11 cellular contexts compared by ENCODE assay signal in the genomic region with DNA sequence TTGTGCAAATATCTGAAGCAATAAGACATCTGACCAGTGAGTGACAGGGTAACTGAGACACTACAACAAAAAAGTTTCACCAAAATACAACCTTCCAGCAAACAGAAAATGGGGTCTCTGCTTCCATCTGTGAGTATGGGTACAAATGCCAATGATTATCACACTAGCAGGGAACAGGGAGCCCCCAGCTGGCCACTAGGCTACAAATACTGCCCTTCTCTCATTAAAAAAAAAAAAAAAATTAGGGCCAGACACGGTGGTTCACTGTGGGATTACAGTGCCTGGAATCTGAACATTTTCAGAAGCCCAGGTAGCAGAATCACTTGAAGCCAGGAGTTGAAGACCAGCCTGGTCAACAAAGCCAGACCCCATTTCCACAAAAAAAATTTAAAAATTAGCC. TPM values are rescaled to one million over a fixed set of nuclear protein-coding genes. Genes with fewer than 3 reads are reported as not detected.
A peak's percentile ranks its signal among the peaks of the same experiment; 100 is the strongest.
DNase-seq lines count a peak whose midpoint lies in the region; TF ChIP-seq lines count a peak whose summit lies in the region.
"Had no signal": no experiment of that assay in that cellular context is flagged by ENCODE, and none has a peak within 500 bp of the region (broad histone marks: within the 10 kb centered on the region; RNA-seq: fewer than 3 reads in every experiment).

No MANE protein-coding gene starts in this region.

- no peaks in the 10 kb centered on the region for H3K36me3 ChIP-seq in A673 (ENCODE audit: insufficient read depth, low read length, poor library complexity, severe bottlenecking)
- no peaks in the 10 kb centered on the region for H3K36me3 ChIP-seq in H7 (replicated peaks; ENCODE audit: control insufficient read depth, insufficient read depth, low read length)
- no peaks in the 10 kb centered on the region for H3K36me3 ChIP-seq in PC-9 (ENCODE audit: low read depth)

- H3K79me2 ChIP-seq in PC-9 (ENCODE audit: low read depth) = no peaks in the 10 kb centered on the region

- no peaks in the 10 kb centered on the region for H3K9me2 ChIP-seq in PC-9 (ENCODE audit: insufficient read depth)

- H3K4me3 ChIP-seq in A673 (ENCODE audit: low read depth, low read length, poor library complexity, severe bottlenecking) (no peak overlapping the region), H7 (ENCODE audit: insufficient read depth, low read depth, low read length) (no peak overlapping the region), PC-9 (no peak overlapping the region)
- H3K4me3 ChIP-seq: testis had no signal

- intact Hi-C loops in A673 (cut with micrococcal nuclease; ENCODE audit: unreplicated experiment) = no loop called here
- intact Hi-C loops in PC-9 (cut with micrococcal nuclease; ENCODE audit: unreplicated experiment) = no loop called here

- BruUV-seq in A673 (replicated peaks; lab: Mats Ljungman, UMichigan) = no TSS peak
- BruUV-seq in PC-9 (replicated peaks; lab: Mats Ljungman, UMichigan) = no TSS peak

- H3K27me3 ChIP-seq in A673 (replicated peaks; ENCODE audit: insufficient read depth, low read depth, low read length, poor library complexity) (no peaks in the 10 kb centered on the region), H7 (ENCODE audit: control insufficient read depth, insufficient read depth, low read length) (no peaks in the 10 kb centered on the region), PC-9 (ENCODE audit: insufficient read depth, low read depth) (no peaks in the 10 kb centered on the region)
- H3K27me3 ChIP-seq: testis had no signal

- in situ Hi-C loops in G401 (cut with HindIII; ENCODE audit: low sequenced_read_pairs) = no loop called here

- no peak for DNase-seq in A673 (ENCODE audit: low spot score)
- DNase-seq in H7 = peak; percentile 52
- DNase-seq in PC-9 = no peak
- peak; percentile 10 for DNase-seq in fibroblast of peridontal ligament (ENCODE audit: extremely low read depth)
- DNase-seq in nephron progenitor cell = no peak
- DNase-seq in G401 (ENCODE audit: low spot score) = no peak
- no peak for DNase-seq in activated CD4-positive, alpha-beta T cell treated with anti-CD3 and anti-CD28 coated beads, Interleukin-2, amount 50 U/mL, for 48 hours
- no peak for DNase-seq in kidney tubule cell (ENCODE audit: low spot score)
- DNase-seq: activated T-cell treated with anti-CD3 and anti-CD28 coated beads, Interleukin-2, amount 50 U/mL, for 72 hours; NCI-H446; testis had no signal

- H3K27ac ChIP-seq in A673 (ENCODE audit: low read depth, low read length, poor library complexity, severe bottlenecking) (no peak overlapping the region), PC-9 (no peak overlapping the region)
- H3K27ac ChIP-seq: testis had no signal

- H3K4me3 Mint-ChIP-seq in nephron progenitor cell = no peak overlapping the region
- H3K4me3 Mint-ChIP-seq: activated T-cell treated with anti-CD3 and anti-CD28 coated beads, Interleukin-2, amount 50 U/mL, for 72 hours had no signal

- H3K27me3 Mint-ChIP-seq in nephron progenitor cell (ENCODE audit: low read depth, poor library complexity) = peaks cover 12% of the 10 kb centered on the region

- no peak overlapping the region for H3K27ac Mint-ChIP-seq in nephron progenitor cell
- H3K27ac Mint-ChIP-seq: activated T-cell treated with anti-CD3 and anti-CD28 coated beads, Interleukin-2, amount 50 U/mL, for 72 hours had no signal

- TF ChIP-seq CTCF in A673 (conservative IDR thresholded peaks at IDR 0.05; ENCODE audit: low read depth, low read length) = 0 out of 2 replicates have a peak, but pooled peaks have one; percentile 18
- TF ChIP-seq CTCF in PC-9 (conservative IDR thresholded peaks at IDR 0.05) = 0 out of 2 replicates have a peak, but pooled peaks have one; percentile 15
- TF ChIP-seq CTCF in nephron progenitor cell (IDR thresholded peaks at IDR 0.05) = no peak

- CTCF ChIA-PET in A673 (lab: Charles Lee) = no interaction called here
- CTCF ChIA-PET in PC-9 (lab: Charles Lee) = no interaction called here

- H3K4me1 Mint-ChIP-seq in nephron progenitor cell = peaks cover 8% of the 10 kb centered on the region

- H3K9me3 ChIP-seq in A673 (ENCODE audit: low read depth, low read length, poor library complexity, severe bottlenecking) (no peaks in the 10 kb centered on the region), PC-9 (ENCODE audit: insufficient read depth, low read depth) (no peaks in the 10 kb centered on the region)
- H3K9me3 ChIP-seq: testis had no signal

- H3K36me3 Mint-ChIP-seq in nephron progenitor cell (ENCODE audit: low read depth) = no peaks in the 10 kb centered on the region

- H4K20me1 ChIP-seq in PC-9 (ENCODE audit: insufficient read depth) = no peaks in the 10 kb centered on the region

- H3K9me3 Mint-ChIP-seq in nephron progenitor cell = no peaks in the 10 kb centered on the region
- H3K9me3 Mint-ChIP-seq: activated T-cell treated with anti-CD3 and anti-CD28 coated beads, Interleukin-2, amount 50 U/mL, for 72 hours had no signal

- no peak overlapping the region for H2AFZ ChIP-seq in PC-9

- POLR2A ChIA-PET in A673 (lab: Charles Lee; ENCODE audit: low non-redundant PET) = no interaction called here
- POLR2A ChIA-PET in PC-9 (lab: Charles Lee; ENCODE audit: unreplicated experiment) = no interaction called here

- H3F3A ChIP-seq in PC-9 (ENCODE audit: insufficient read depth, low read depth) = no peaks in the 10 kb centered on the region

- H3K4me2 ChIP-seq in PC-9 = no peak overlapping the region

- H3K4me1 ChIP-seq in A673 (ENCODE audit: insufficient read depth, low read length, poor library complexity, severe bottlenecking) (no peaks in the 10 kb centered on the region), PC-9 (replicated peaks; ENCODE audit: insufficient read depth) (peaks cover 7% of the 10 kb centered on the region; the same call in 1 of the 2 replicates)
- H3K4me1 ChIP-seq: testis had no signal

RNA-seq across cellular contexts. Expression of a gene that starts 48.4 kb away (rescaled TPM):
- total RNA-seq in A673 (2021) = 0.15 and 0.52 TPM in 2 replicates
- 1.3 and 2.1 TPM in 2 replicates for total RNA-seq in H7 (2014; rRNA removed; shearing (Covaris generic))
- total RNA-seq in PC-9 (2021) = not detected in 2 replicates
- total RNA-seq in G401 (2014; rRNA removed; shearing (Covaris generic)) = 0.68 and 2.3 TPM in 2 replicates

Comparison
In these comparisons a context has a peak if more than half of its experiments do, and no peak if none do; other contexts are left out.
1. DNase-seq: peak in H7 (single experiment) and fibroblast of peridontal ligament (single experiment); none in A673 (single experiment), PC-9 (0 of 2), nephron progenitor cell (single experiment), G401 (single experiment), activated CD4-positive, alpha-beta T cell treated with anti-CD3 and anti-CD28 coated beads, Interleukin-2, amount 50 U/mL, for 48 hours (0 of 2) and kidney tubule cell (single experiment).